In the genomic region with DNA sequence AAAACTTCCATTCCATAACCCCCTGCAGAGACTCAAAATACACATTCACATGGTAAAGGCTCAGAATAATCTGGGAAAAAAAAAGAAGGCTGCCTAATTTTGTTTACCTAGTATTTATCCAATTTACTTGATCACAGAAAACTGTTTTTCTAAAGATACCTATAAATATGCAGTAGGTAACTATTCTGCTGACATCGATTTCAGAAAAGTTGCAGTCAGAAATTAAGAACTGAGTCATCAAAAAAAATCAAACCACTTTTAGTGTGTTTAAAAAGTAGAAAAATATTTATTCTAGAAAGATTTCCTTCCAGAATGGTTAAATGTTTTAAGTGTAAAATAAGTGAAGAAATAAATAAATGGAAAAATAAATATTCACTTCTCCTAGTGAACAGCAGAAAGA, we compare ENCODE assay signal across 23 cellular contexts.
DNase-seq lines count a peak whose midpoint lies in the region; ATAC-seq, FAIRE-seq and TF ChIP-seq lines count a peak whose summit lies in the region.
"Had no signal": no experiment of that assay in that cellular context is flagged by ENCODE, and none has a peak within 500 bp of the region (broad histone marks: within the 10 kb centered on the region; RNA-seq: fewer than 3 reads in every experiment).

No MANE protein-coding gene starts in this region.

- H3K4me3 ChIP-seq in A549: no peak overlapping the region
- no peak overlapping the region for H3K4me3 ChIP-seq in IMR-90 (ENCODE audit: insufficient read depth, low read depth, low read length)
- no peak overlapping the region for H3K4me3 ChIP-seq in K562
- no peak overlapping the region for H3K4me3 ChIP-seq in osteoblast (ENCODE audit: insufficient read depth, low read length)
- H3K4me3 ChIP-seq in gastrocnemius medialis: no peak overlapping the region
- H3K4me3 ChIP-seq: BLaER1 treated with 17β-estradiol and CSF1 and Interleukin-3, amounts not matched to agents 10 nM and 100 nM; GM12878; GM23248 had no signal

- no peak overlapping the region for H2AK9ac ChIP-seq in IMR-90 (replicated peaks; ENCODE audit: low read depth, low read length, poor library complexity)

- H4K20me1 ChIP-seq in IMR-90 (ENCODE audit: insufficient read depth, low read length) (no peaks in the 10 kb centered on the region), K562 (replicated peaks; ENCODE audit: control insufficient read depth, insufficient read depth, low read length) (no peaks in the 10 kb centered on the region), osteoblast (ENCODE audit: insufficient read depth, low read length) (no peaks in the 10 kb centered on the region)
- H4K20me1 ChIP-seq: BLaER1 treated with 17β-estradiol and CSF1 and Interleukin-3, amounts not matched to agents 10 nM and 100 nM had no signal

- no peak overlapping the region for H3K27ac Mint-ChIP-seq in effector memory CD8-positive, alpha-beta T cell
- H3K27ac Mint-ChIP-seq: B cell; CD8-positive, alpha-beta T cell; HFFc6; IgD-negative memory B cell had no signal

- TF ChIP-seq CTCF in A549 (IDR thresholded peaks at IDR 0.05) (no peak), IMR-90 (conservative IDR thresholded peaks at IDR 0.05; ENCODE audit: low read depth, low read length) (no peak), K562 (IDR thresholded peaks at IDR 0.05 in 2 of 3, conservative IDR thresholded peaks at IDR 0.05 in 1 of 3; ENCODE audit: insufficient read depth in 2 of 3, low read depth in 1 of 3, low read length in 3 of 3) (no peak), osteoblast (IDR thresholded peaks at IDR 0.05; ENCODE audit: extremely low read depth, low read depth, low read length) (no peak), gastrocnemius medialis (IDR thresholded peaks at IDR 0.05 in 4 of 5, conservative IDR thresholded peaks at IDR 0.05 in 1 of 5) (no peak)

- H4K5ac ChIP-seq in IMR-90 (ENCODE audit: low read depth, low read length): no peak overlapping the region

- no peaks in the 10 kb centered on the region for H3K9me3 Mint-ChIP-seq in effector memory CD8-positive, alpha-beta T cell
- H3K9me3 Mint-ChIP-seq: CD8-positive, alpha-beta T cell; HFFc6; IgD-negative memory B cell had no signal

- H2AFZ ChIP-seq in IMR-90 (replicated peaks; ENCODE audit: low read length, poor library complexity) (no peak overlapping the region), K562 (ENCODE audit: low read depth, low read length) (no peak overlapping the region), osteoblast (ENCODE audit: low read length) (no peak overlapping the region)
- H2AFZ ChIP-seq: GM23248 had no signal

- H3K9me1 ChIP-seq in IMR-90 (ENCODE audit: insufficient read depth, low read length): no peaks in the 10 kb centered on the region
- H3K9me1 ChIP-seq in K562 (ENCODE audit: control insufficient read depth, insufficient read depth, low read length): no peaks in the 10 kb centered on the region

- dilution Hi-C loops in IMR-90 (cut with HindIII; ENCODE audit: low sequenced_read_pairs, unreplicated experiment): no loop called here

- H3K27me3 ChIP-seq in IMR-90 (ENCODE audit: control insufficient read depth, insufficient read depth, low read length): no peaks in the 10 kb centered on the region
- H3K27me3 ChIP-seq in K562 (ENCODE audit: control insufficient read depth in 2 of 2, insufficient read depth in 2 of 2, low read length in 2 of 2): no peaks in the 10 kb centered on the region
- H3K27me3 ChIP-seq in osteoblast (ENCODE audit: insufficient read depth, low read length): no peaks in the 10 kb centered on the region
- no peaks in the 10 kb centered on the region for H3K27me3 ChIP-seq in gastrocnemius medialis
- H3K27me3 ChIP-seq: BLaER1 treated with 17β-estradiol and CSF1 and Interleukin-3, amounts not matched to agents 10 nM and 100 nM had no signal

- H3K23ac ChIP-seq in IMR-90 (ENCODE audit: low read depth, low read length): no peak overlapping the region

- intact Hi-C loops in IMR-90 (cut with micrococcal nuclease) (loop anchor here (10.0 kb wide), 1 partner anchor 700 kb away; no protein-coding TSS in a partner anchor), K562 (cut with micrococcal nuclease) (no loop called here), gastrocnemius medialis (cut with DNase I; ENCODE audit: low total_unique reads) (no loop called here)

- FAIRE-seq in A549 (lab: Jason Lieb, UNC) (no peak), K562 (lab: Jason Lieb, UNC) (no peak)
- FAIRE-seq: GM12878, H54 had no signal

- H3K27me3 Mint-ChIP-seq in effector memory CD8-positive, alpha-beta T cell: peaks cover 12 to 14% of the 10 kb centered on the region in 2 donors
- H3K27me3 Mint-ChIP-seq: B cell had no signal

- BruUV-seq in IMR-90 (replicated peaks; lab: Mats Ljungman, UMichigan) (no TSS peak), K562 (replicated peaks; lab: Mats Ljungman, UMichigan) (no TSS peak)

- H3K18ac ChIP-seq in IMR-90 (ENCODE audit: low read depth, low read length): no peak overlapping the region

- no peak overlapping the region for H3K4me3 Mint-ChIP-seq in effector memory CD8-positive, alpha-beta T cell
- H3K4me3 Mint-ChIP-seq: B cell; CD8-positive, alpha-beta T cell; HFFc6; IgD-negative memory B cell had no signal

- TF ChIP-seq RAD21 in A549 (conservative IDR thresholded peaks at IDR 0.05 in 1 of 2, IDR thresholded peaks at IDR 0.05 in 1 of 2): no peak
- no peak for TF ChIP-seq RAD21 in IMR-90 (IDR thresholded peaks at IDR 0.05; ENCODE audit: low read length)
- no peak for TF ChIP-seq RAD21 in K562 (CRISPR knock-in tag; conservative IDR thresholded peaks at IDR 0.05 in 1 of 2, IDR thresholded peaks at IDR 0.05 in 1 of 2)

- H3K27ac ChIP-seq in A549: no peak overlapping the region
- no peak overlapping the region for H3K27ac ChIP-seq in IMR-90 (ENCODE audit: insufficient read depth, low read length)
- no peak overlapping the region for H3K27ac ChIP-seq in K562 (ENCODE audit: extremely low read depth, low read depth, low read length)
- no peak overlapping the region for H3K27ac ChIP-seq in osteoblast (ENCODE audit: low read depth, low read length)
- no peak overlapping the region for H3K27ac ChIP-seq in gastrocnemius medialis
- H3K27ac ChIP-seq: BLaER1 treated with 17β-estradiol and CSF1 and Interleukin-3, amounts not matched to agents 10 nM and 100 nM; GM23248; HL-60 had no signal

- H3K79me1 ChIP-seq in IMR-90 (ENCODE audit: low read depth in 1 of 2, low read length in 2 of 2): no peaks in the 10 kb centered on the region

- no peak overlapping the region for H3K4ac ChIP-seq in IMR-90 (ENCODE audit: low read depth, low read length)

- H3K9me3 ChIP-seq in A549 (no peaks in the 10 kb centered on the region), IMR-90 (ENCODE audit: control insufficient read depth, insufficient read depth, low read length) (no peaks in the 10 kb centered on the region), K562 (replicated peaks; ENCODE audit: control insufficient read depth, insufficient read depth, low read depth, low read length) (no peaks in the 10 kb centered on the region), osteoblast (ENCODE audit: low read depth, low read length) (no peaks in the 10 kb centered on the region), gastrocnemius medialis (no peaks in the 10 kb centered on the region)
- H3K9me3 ChIP-seq: BLaER1 treated with 17β-estradiol and CSF1 and Interleukin-3, amounts not matched to agents 10 nM and 100 nM had no signal

- DNase-seq in A549 (ENCODE audit: low read depth in 1 of 2, low spot score in 1 of 2) (no peak), IMR-90 (no peak), K562 (ENCODE audit: extremely low read depth in 1 of 4, low spot score in 3 of 4) (no peak), osteoblast (ENCODE audit: insufficient read length, low spot score, missing footprints) (peak; percentile 62), DMS 273 (lab: John Stamatoyannopoulos, UW; ENCODE audit: unreplicated experiment) (no peak), gastrocnemius medialis (no peak)
- DNase-seq in effector memory CD8-positive, alpha-beta T cell: no peak
- DNase-seq: 8988T; Calu3; CD8-positive, alpha-beta T cell; DMS 273 treated with DMSO at 0.1 percent for 48 hours; DMS53; DND-41; EL; GM23248; HCEC 1CT; HFFc6 had no signal

- H3K14ac ChIP-seq in IMR-90 (replicated peaks; ENCODE audit: low read depth, low read length): no peak overlapping the region

- no peak overlapping the region for H2AK5ac ChIP-seq in IMR-90 (ENCODE audit: low read depth, low read length)

- 23% methylated on average over 1 of the region's 1 CpG for WGBS in A549 (ENCODE audit: missing lambda C conversion rate)
- no CpG with 5 or more reads among the region's 1 CpG for WGBS in IMR-90 (ENCODE audit: extremely low coverage in 2 of 2, insufficient read length in 1 of 2), 2 experiments
- WGBS in K562 (ENCODE audit: insufficient coverage, low coverage, missing lambda C conversion rate): 11% methylated on average over 1 of the region's 1 CpG

- H3K79me2 ChIP-seq in K562 (ENCODE audit: control insufficient read depth, insufficient read depth, low read length): no peaks in the 10 kb centered on the region
- H3K79me2 ChIP-seq in osteoblast (ENCODE audit: insufficient read depth, low read length): no peaks in the 10 kb centered on the region

- H3K9ac ChIP-seq in IMR-90 (ENCODE audit: low read depth, low read length): no peak overlapping the region
- no peak overlapping the region for H3K9ac ChIP-seq in K562 (ENCODE audit: insufficient read depth in 1 of 2, low read depth in 2 of 2, low read length in 2 of 2)
- H3K9ac ChIP-seq: BLaER1 treated with 17β-estradiol and CSF1 and Interleukin-3, amounts not matched to agents 10 nM and 100 nM; GM23248 had no signal

- H3K36me3 ChIP-seq in IMR-90 (ENCODE audit: control insufficient read depth, insufficient read depth, low read length) (no peaks in the 10 kb centered on the region), K562 (ENCODE audit: control insufficient read depth, insufficient read depth, low read length) (no peaks in the 10 kb centered on the region), osteoblast (ENCODE audit: insufficient read depth, low read length) (no peaks in the 10 kb centered on the region), gastrocnemius medialis (no peaks in the 10 kb centered on the region)
- H3K36me3 ChIP-seq: BLaER1 treated with 17β-estradiol and CSF1 and Interleukin-3, amounts not matched to agents 10 nM and 100 nM had no signal

- TF ChIP-seq EP300 in A549 (IDR thresholded peaks at IDR 0.05) (no peak), K562 (IDR thresholded peaks at IDR 0.05; ENCODE audit: low read length) (no peak)

- H3K56ac ChIP-seq in IMR-90 (ENCODE audit: extremely low read depth, insufficient read depth, low read length): no peak overlapping the region

- no peak overlapping the region for H3K4me2 ChIP-seq in A549
- no peak overlapping the region for H3K4me2 ChIP-seq in IMR-90 (ENCODE audit: low read depth, low read length)
- H3K4me2 ChIP-seq in K562 (ENCODE audit: insufficient read depth, low read length): no peak overlapping the region
- H3K4me2 ChIP-seq in osteoblast (ENCODE audit: insufficient read depth, low read length): no peak overlapping the region
- H3K4me2 ChIP-seq: BLaER1 treated with 17β-estradiol and CSF1 and Interleukin-3, amounts not matched to agents 10 nM and 100 nM had no signal

- no peak overlapping the region for H2BK20ac ChIP-seq in IMR-90 (ENCODE audit: low read depth, low read length)

- H4K91ac ChIP-seq in IMR-90 (ENCODE audit: insufficient read depth, low read depth, low read length): no peak overlapping the region

- POLR2A ChIA-PET in A549 (lab: Yijun Ruan, JAX) (no interaction called here), IMR-90 (lab: Charles Lee; ENCODE audit: unreplicated experiment) (no interaction called here), K562 (lab: Yijun Ruan, JAX) (no interaction called here)

- in situ Hi-C loops in IMR-90 (cut with MboI; ENCODE audit: low sequenced_read_pairs) (no loop called here), K562 (cut with MboI) (no loop called here), gastrocnemius medialis (cut with MboI; ENCODE audit: low sequenced_read_pairs in 4 of 4) (no loop called here)

- H3K36me3 Mint-ChIP-seq in effector memory CD8-positive, alpha-beta T cell (ENCODE audit: insufficient read depth): no peaks in the 10 kb centered on the region
- H3K36me3 Mint-ChIP-seq: CD8-positive, alpha-beta T cell; IgD-negative memory B cell had no signal

- H2BK5ac ChIP-seq in IMR-90 (ENCODE audit: low read depth, low read length, poor library complexity, severe bottlenecking): no peak overlapping the region

- no peaks in the 10 kb centered on the region for H3K4me1 Mint-ChIP-seq in effector memory CD8-positive, alpha-beta T cell (ENCODE audit: low read depth in 2 of 2)
- H3K4me1 Mint-ChIP-seq: B cell, IgD-negative memory B cell had no signal

- no peak overlapping the region for H2BK15ac ChIP-seq in IMR-90 (ENCODE audit: low read depth, low read length)

- ATAC-seq in A549 (no peak), IMR-90 (ENCODE audit: low read depth) (no peak), K562 (no peak), gastrocnemius medialis (no peak)
- no peak for ATAC-seq in effector memory CD8-positive, alpha-beta T cell (replicated peaks)
- ATAC-seq: CD8-positive, alpha-beta T cell; GM12878 had no signal

- CTCF ChIA-PET in A549 (lab: Yijun Ruan, JAX) (no interaction called here), IMR-90 (lab: Yijun Ruan, JAX) (no interaction called here), K562 (lab: Yijun Ruan, JAX; ENCODE audit: low intra/inter-chr PET ratio) (no interaction called here)

- no peak overlapping the region for H2BK120ac ChIP-seq in IMR-90 (ENCODE audit: low read depth, low read length)

- no peak for TF ChIP-seq POLR2A in A549 (IDR thresholded peaks at IDR 0.05; ENCODE audit: low read length)
- no peak for TF ChIP-seq POLR2A in IMR-90 (IDR thresholded peaks at IDR 0.05; ENCODE audit: low read depth, low read length)
- TF ChIP-seq POLR2A in K562 (conservative IDR thresholded peaks at IDR 0.05): no peak
- no peak for TF ChIP-seq POLR2A in gastrocnemius medialis (IDR thresholded peaks at IDR 0.05)

- no peaks in the 10 kb centered on the region for H3K4me1 ChIP-seq in A549
- H3K4me1 ChIP-seq in IMR-90 (ENCODE audit: control insufficient read depth, insufficient read depth, low read length): no peaks in the 10 kb centered on the region
- H3K4me1 ChIP-seq in K562 (replicated peaks in 1 of 2; ENCODE audit: control insufficient read depth in 2 of 2, insufficient read depth in 2 of 2, low read length in 2 of 2): no peaks in the 10 kb centered on the region
- H3K4me1 ChIP-seq in osteoblast (ENCODE audit: insufficient read depth, low read length): no peaks in the 10 kb centered on the region
- H3K4me1 ChIP-seq in gastrocnemius medialis: no peaks in the 10 kb centered on the region

- no peak overlapping the region for H4K8ac ChIP-seq in IMR-90 (ENCODE audit: low read depth in 2 of 2, low read length in 2 of 2)
